27 cellular contexts compared by ENCODE assay signal in genomic region chr13:70841240-70842061, GRCh38.
A peak's percentile ranks its signal among the peaks of the same experiment; 100 is the strongest.
DNase-seq lines count a peak whose midpoint lies in the region; ATAC-seq and TF ChIP-seq lines count a peak whose summit lies in the region.
"Had no signal": no experiment of that assay in that cellular context is flagged by ENCODE, and none has a peak within 500 bp of the region (broad histone marks: within the 10 kb centered on the region; RNA-seq: fewer than 3 reads in every experiment).

No MANE protein-coding gene starts in this region.

- H4K20me1 ChIP-seq in neural progenitor cell (ENCODE audit: low read depth) = no peaks in the 10 kb centered on the region

- H3K27me3 Mint-ChIP-seq in neural progenitor cell (ENCODE audit: insufficient read depth, low read depth) = no peaks in the 10 kb centered on the region
- H3K27me3 Mint-ChIP-seq: B cell, IgD-negative memory B cell had no signal

- no peaks in the 10 kb centered on the region for H3K36me3 ChIP-seq in neural progenitor cell
- no peaks in the 10 kb centered on the region for H3K36me3 ChIP-seq in upper lobe of right lung
- no peaks in the 10 kb centered on the region for H3K36me3 ChIP-seq in effector memory CD4-positive, alpha-beta T cell (ENCODE audit: control insufficient read depth, insufficient read depth, low read length)

- H3K4me3 ChIP-seq in neural progenitor cell (no peak overlapping the region), upper lobe of right lung (no peak overlapping the region)
- no peak overlapping the region for H3K4me3 ChIP-seq in effector memory CD4-positive, alpha-beta T cell (ENCODE audit: insufficient read depth, low read depth, low read length, poor library complexity, severe bottlenecking)
- H3K4me3 ChIP-seq: PC-9 had no signal

- intact Hi-C loops in upper lobe of right lung (cut with DNase I) = no loop called here

- no peaks in the 10 kb centered on the region for H3K9me3 Mint-ChIP-seq in neural progenitor cell

- H3F3A ChIP-seq in neural progenitor cell (ENCODE audit: low read depth) = no peaks in the 10 kb centered on the region

- H3K27ac ChIP-seq in neural progenitor cell (no peak overlapping the region), upper lobe of right lung (no peak overlapping the region)
- H3K27ac ChIP-seq in effector memory CD4-positive, alpha-beta T cell (ENCODE audit: insufficient read depth, low read length, poor library complexity, severe bottlenecking) = no peak overlapping the region
- H3K27ac ChIP-seq: 22Rv1, C4-2B, KMS-11, PC-9 had no signal

- ATAC-seq in upper lobe of right lung (peak; percentile 23), HG03565 (IDR thresholded peaks at IDR 0.05; ENCODE audit: unreplicated experiment) (no peak), GM18502 (IDR thresholded peaks at IDR 0.05; ENCODE audit: poor library complexity, unreplicated experiment) (no peak)
- ATAC-seq: CD8-positive, alpha-beta T cell had no signal

- no peaks in the 10 kb centered on the region for H3K79me2 ChIP-seq in neural progenitor cell (ENCODE audit: low read depth)

- no peaks in the 10 kb centered on the region for H3K4me1 ChIP-seq in neural progenitor cell
- no peaks in the 10 kb centered on the region for H3K4me1 ChIP-seq in upper lobe of right lung
- H3K4me1 ChIP-seq in effector memory CD4-positive, alpha-beta T cell (ENCODE audit: control insufficient read depth, insufficient read depth, low read length, poor library complexity, severe bottlenecking) = no peaks in the 10 kb centered on the region
- H3K4me1 ChIP-seq: Caco-2 had no signal

- peak overlapping the region; percentile 29 for H3K27ac Mint-ChIP-seq in neural progenitor cell
- H3K27ac Mint-ChIP-seq: B cell; CD8-positive, alpha-beta T cell; HFFc6; IgD-negative memory B cell had no signal

- H3K27me3 ChIP-seq in neural progenitor cell (no peaks in the 10 kb centered on the region), upper lobe of right lung (no peaks in the 10 kb centered on the region)
- H3K27me3 ChIP-seq in effector memory CD4-positive, alpha-beta T cell (replicated peaks; ENCODE audit: control insufficient read depth, insufficient read depth, low read length, poor library complexity, severe bottlenecking) = no peaks in the 10 kb centered on the region

- H3K4me1 Mint-ChIP-seq in neural progenitor cell = no peaks in the 10 kb centered on the region
- H3K4me1 Mint-ChIP-seq: B cell, IgD-negative memory B cell had no signal

- no peak overlapping the region for H2AFZ ChIP-seq in neural progenitor cell (replicated peaks)
- H2AFZ ChIP-seq: PC-9 had no signal

- no peak overlapping the region for H3K9ac ChIP-seq in neural progenitor cell
- H3K9ac ChIP-seq: KMS-11 had no signal

- H3K4me3 Mint-ChIP-seq in neural progenitor cell = no peak overlapping the region
- H3K4me3 Mint-ChIP-seq: B cell; CD8-positive, alpha-beta T cell; HFFc6; IgD-negative memory B cell had no signal

- DNase-seq in DMS 273 (lab: John Stamatoyannopoulos, UW; ENCODE audit: unreplicated experiment) = peak; percentile 65
- DNase-seq in DMS 273 treated with DMSO at 0.1 percent for 48 hours (lab: John Stamatoyannopoulos, UW) = no peak
- DNase-seq in UCSD-AML1 (lab: John Stamatoyannopoulos, UW; ENCODE audit: unreplicated experiment) = peak; percentile 11
- DNase-seq in neural progenitor cell (ENCODE audit: low spot score) = no peak
- no peak for DNase-seq in upper lobe of right lung
- no peak for DNase-seq in effector memory CD4-positive, alpha-beta T cell
- DNase-seq: CD8-positive, alpha-beta T cell; DMS79 treated with DMSO at 0.1 percent for 48 hours; H7; HFFc6; NCI-H1048; NCI-H1417; NCI-H187; NCI-H2081 treated with DMSO at 0.1 percent for 48 hours; NCI-H2171; NCI-H345; NCI-H748 treated with DMSO at 0.1 percent for 48 hours; PC-9; SHP77 had no signal

- H3K36me3 Mint-ChIP-seq in neural progenitor cell = no peaks in the 10 kb centered on the region
- H3K36me3 Mint-ChIP-seq: CD8-positive, alpha-beta T cell; IgD-negative memory B cell had no signal

- H3K9me3 ChIP-seq in neural progenitor cell (ENCODE audit: low read depth) = no peaks in the 10 kb centered on the region
- no peaks in the 10 kb centered on the region for H3K9me3 ChIP-seq in upper lobe of right lung
- H3K9me3 ChIP-seq in effector memory CD4-positive, alpha-beta T cell (ENCODE audit: control insufficient read depth, low read length) = no peaks in the 10 kb centered on the region
- H3K9me3 ChIP-seq: Caco-2 had no signal

- no peak overlapping the region for H3K4me2 ChIP-seq in neural progenitor cell
- H3K4me2 ChIP-seq: KMS-11, PC-9 had no signal

- TF ChIP-seq CTCF in neural progenitor cell (IDR thresholded peaks at IDR 0.05) = no peak
- no peak for TF ChIP-seq CTCF in upper lobe of right lung (IDR thresholded peaks at IDR 0.05)

Comparison
In these comparisons a context has a peak if more than half of its experiments do, and no peak if none do; other contexts are left out.
1. DNase-seq: peak in DMS 273 (single experiment) and UCSD-AML1 (single experiment); none in DMS 273 treated with DMSO at 0.1 percent for 48 hours (single experiment), neural progenitor cell (single experiment), upper lobe of right lung (single experiment) and effector memory CD4-positive, alpha-beta T cell (0 of 3).